8 cellular contexts compared by ENCODE assay signal in genomic region chr13:48579167-48579918, GRCh38. TPM values are rescaled to one million over a fixed set of nuclear protein-coding genes. Genes with fewer than 3 reads are reported as not detected.
DNase-seq lines count a peak whose midpoint lies in the region; ATAC-seq, FAIRE-seq and TF ChIP-seq lines count a peak whose summit lies in the region.

No MANE protein-coding gene starts in this region.

- H4K20me1 ChIP-seq in BLaER1 treated with 17β-estradiol and CSF1 and Interleukin-3, amounts not matched to agents 10 nM and 100 nM, result no peaks in the 10 kb centered on the region

- H3K27ac Mint-ChIP-seq in MCF 10A (ENCODE audit: low read depth, unreplicated experiment), result no peak overlapping the region

- no peak for FAIRE-seq in kidney (lab: Jason Lieb, UNC)

- POLR2A ChIA-PET in MCF 10A (lab: Yijun Ruan, JAX), result interaction anchor here (0.5 to 4.6 kb wide), 22 partner anchors 10 to 485 kb away, joined by 3 to 31 read pairs (median 4); partner anchors contain the start of genes ITM2B, LPAR6, MED4 and RB1

- H3K27ac ChIP-seq in BLaER1 treated with 17β-estradiol and CSF1 and Interleukin-3, amounts not matched to agents 10 nM and 100 nM, result peak overlapping the region; percentile 71 to 93 (median 83)
- H3K27ac ChIP-seq in sigmoid colon, result peak overlapping the region; percentile 9 to 45 (median 42)
- H3K27ac ChIP-seq in kidney (ENCODE audit: low read depth in 2 of 2, low read length in 2 of 2), result no peak overlapping the region

- intact Hi-C loops in MCF 10A (cut with micrococcal nuclease) (no loop called here), sigmoid colon (cut with DNase I) (no loop called here), kidney (cut with DNase I) (no loop called here)

- no peak for TF ChIP-seq CTCF in MCF 10A (IDR thresholded peaks at IDR 0.05; ENCODE audit: unreplicated experiment)
- TF ChIP-seq CTCF in sigmoid colon (IDR thresholded peaks at IDR 0.05), result no peak
- no peak for TF ChIP-seq CTCF in kidney (IDR thresholded peaks at IDR 0.05; ENCODE audit: borderline replicate concordance, extremely low read depth, insufficient read depth)

- no TSS peak for BruUV-seq in MCF 10A (replicated peaks; lab: Mats Ljungman, UMichigan)

- no peak overlapping the region for H3K4me3 Mint-ChIP-seq in MCF 10A (ENCODE audit: unreplicated experiment)

- H3K9me3 ChIP-seq in BLaER1 treated with 17β-estradiol and CSF1 and Interleukin-3, amounts not matched to agents 10 nM and 100 nM (replicated peaks in 1 of 11), result no peaks in the 10 kb centered on the region
- H3K9me3 ChIP-seq in sigmoid colon (no peaks in the 10 kb centered on the region), kidney (ENCODE audit: control insufficient read depth in 1 of 2, low read length in 2 of 2) (no peaks in the 10 kb centered on the region)

- peak overlapping the region; percentile 70 to 97 (median 85) for H3K4me2 ChIP-seq in BLaER1 treated with 17β-estradiol and CSF1 and Interleukin-3, amounts not matched to agents 10 nM and 100 nM

- CTCF ChIA-PET in MCF 10A (lab: Yijun Ruan, JAX), result interaction anchor here (0.5 to 6.8 kb wide), 29 partner anchors 10 to 1815 kb away, joined by 3 to 100 read pairs (median 4); no protein-coding TSS in a partner anchor

- peak overlapping the region; percentile 64 to 85 (median 73); a peak in 21 of 22 replicates for H3K9ac ChIP-seq in BLaER1 treated with 17β-estradiol and CSF1 and Interleukin-3, amounts not matched to agents 10 nM and 100 nM
- peak overlapping the region in 1 of 2 donors; percentile 17 for H3K9ac ChIP-seq in kidney (ENCODE audit: low read length in 2 of 2)

- ATAC-seq in GM19452 (IDR thresholded peaks at IDR 0.05; ENCODE audit: unreplicated experiment) (peak; percentile 81), HG03432 (IDR thresholded peaks at IDR 0.05; ENCODE audit: unreplicated experiment) (peak; percentile 84)

- H3K4me1 Mint-ChIP-seq in MCF 10A (ENCODE audit: insufficient read depth, unreplicated experiment), result peaks cover 3% of the 10 kb centered on the region

- H3K36me3 Mint-ChIP-seq in MCF 10A (ENCODE audit: insufficient read depth, unreplicated experiment), result no peaks in the 10 kb centered on the region

- no peaks in the 10 kb centered on the region for H3K36me3 ChIP-seq in BLaER1 treated with 17β-estradiol and CSF1 and Interleukin-3, amounts not matched to agents 10 nM and 100 nM
- no peaks in the 10 kb centered on the region for H3K36me3 ChIP-seq in sigmoid colon
- no peaks in the 10 kb centered on the region for H3K36me3 ChIP-seq in kidney (ENCODE audit: control insufficient read depth in 1 of 2, insufficient read depth in 2 of 2, low read length in 2 of 2)

- no peak for TF ChIP-seq POLR2A in sigmoid colon (IDR thresholded peaks at IDR 0.05)

- H3K4me3 ChIP-seq in BLaER1 treated with 17β-estradiol and CSF1 and Interleukin-3, amounts not matched to agents 10 nM and 100 nM, result peak overlapping the region in 6 of 10 experiments; percentile 8 to 41 (median 37); a peak in 7 of 20 replicates
- H3K4me3 ChIP-seq in sigmoid colon (no peak overlapping the region), kidney (ENCODE audit: low read length in 2 of 2) (no peak overlapping the region)

- no peak for TF ChIP-seq EP300 in sigmoid colon (IDR thresholded peaks at IDR 0.05)

- no peaks in the 10 kb centered on the region for H3K27me3 Mint-ChIP-seq in MCF 10A (ENCODE audit: insufficient read depth, unreplicated experiment)

- no peaks in the 10 kb centered on the region for H3K9me3 Mint-ChIP-seq in MCF 10A (ENCODE audit: unreplicated experiment)

- peak; percentile 26 for DNase-seq in MCF 10A (ENCODE audit: unreplicated experiment)
- no peak for DNase-seq in sigmoid colon
- DNase-seq in kidney, result no peak
- no peak for DNase-seq in H4 (ENCODE audit: low spot score)
- no peak for DNase-seq in DMS79 (lab: John Stamatoyannopoulos, UW)

- whole genome bisulfite sequencing in sigmoid colon, 2 donors, result 66% methylated on average over 7 of the region's 7 CpGs

- H3K4me1 ChIP-seq in BLaER1 treated with 17β-estradiol and CSF1 and Interleukin-3, amounts not matched to agents 10 nM and 100 nM, result peaks cover 58 to 84% (median 74%) of the 10 kb centered on the region in 10 experiments
- H3K4me1 ChIP-seq in sigmoid colon, result peaks cover 0 to 7% (median 3%) of the 10 kb centered on the region in 4 donors
- peaks cover 0 to 5% of the 10 kb centered on the region in 2 donors for H3K4me1 ChIP-seq in kidney (ENCODE audit: control insufficient read depth in 1 of 2, insufficient read depth in 1 of 2, low read depth in 1 of 2, low read length in 2 of 2)

- no peaks in the 10 kb centered on the region for H3K27me3 ChIP-seq in BLaER1 treated with 17β-estradiol and CSF1 and Interleukin-3, amounts not matched to agents 10 nM and 100 nM
- H3K27me3 ChIP-seq in sigmoid colon, result no peaks in the 10 kb centered on the region

RNA-seq across cellular contexts. Expression of gene RCBTB2, which starts 46.5 kb away (rescaled TPM):
- total RNA-seq in MCF 10A (2022) (2.4 TPM in 2 replicates), sigmoid colon (10 to 100 TPM in 3 of 4 donors, 1 to 10 TPM in 1; 8.6 to 21.9 (median 14.9) TPM), kidney (19.6 TPM)
- polyA plus RNA-seq in sigmoid colon (1 to 10 TPM; 4.2 to 9.9 (median 4.8) TPM), kidney (ENCODE audit: insufficient read depth, low read depth, low replicate concordance) (17.0 TPM)
- total RNA-seq in H4 (2014; rRNA removed; shearing (Covaris generic)), result 7.0 and 7.6 TPM in 2 replicates

Comparison
In these comparisons a context has a peak if more than half of its experiments do, and no peak if none do; other contexts are left out.
1. H3K27ac ChIP-seq: peak in BLaER1 treated with 17β-estradiol and CSF1 and Interleukin-3, amounts not matched to agents 10 nM and 100 nM (11 of 11) and sigmoid colon (4 of 4); none in kidney (0 of 2).
2. H3K4me3 ChIP-seq: peak in BLaER1 treated with 17β-estradiol and CSF1 and Interleukin-3, amounts not matched to agents 10 nM and 100 nM (6 of 10); none in sigmoid colon (0 of 4) and kidney (0 of 2).